30 cellular contexts compared by ENCODE assay signal in the genomic region with DNA sequence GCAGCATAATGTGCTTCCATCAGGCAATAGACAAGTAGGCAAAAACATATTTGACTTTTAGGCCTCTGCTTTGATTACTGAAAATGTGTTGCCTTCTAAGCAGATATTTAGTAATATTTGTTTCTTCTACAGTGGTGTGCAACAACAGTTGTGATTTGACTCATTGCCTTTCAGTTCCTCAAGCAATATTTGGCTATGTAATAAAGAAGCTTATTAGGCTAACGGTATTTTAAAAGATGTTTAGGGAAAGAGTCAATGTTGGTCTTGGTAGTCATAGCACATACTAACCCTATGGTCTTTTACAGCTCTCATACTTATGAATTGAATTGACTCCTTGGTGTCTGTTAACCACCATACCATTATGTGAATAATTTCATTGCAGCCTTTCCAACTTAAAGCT.
DNase-seq lines count a peak whose midpoint lies in the region; ATAC-seq, FAIRE-seq and TF ChIP-seq lines count a peak whose summit lies in the region.
"Had no signal": no experiment of that assay in that cellular context is flagged by ENCODE, and none has a peak within 500 bp of the region (broad histone marks: within the 10 kb centered on the region; RNA-seq: fewer than 3 reads in every experiment).

No MANE protein-coding gene starts in this region.

- no peak for FAIRE-seq in GM12891 (lab: Jason Lieb, UNC)

- no peaks in the 10 kb centered on the region for H3K27me3 ChIP-seq in H7 (ENCODE audit: control insufficient read depth, insufficient read depth, low read length)
- H3K27me3 ChIP-seq: foreskin keratinocyte, transverse colon had no signal

- no peaks in the 10 kb centered on the region for H3K36me3 ChIP-seq in H7 (replicated peaks; ENCODE audit: control insufficient read depth, insufficient read depth, low read length)
- H3K36me3 ChIP-seq: transverse colon had no signal

- no peak for DNase-seq in GM12891 (ENCODE audit: insufficient read length, low spot score)
- DNase-seq in H7: no peak
- DNase-seq in activated CD4-positive, alpha-beta T cell treated with anti-CD3 and anti-CD28 coated beads, Interleukin-2, amount 50 U/mL, for 4 hours: no peak
- DNase-seq in stimulated activated CD4-positive, alpha-beta T cell treated with anti-CD3 and anti-CD28 coated beads, Interleukin-2, amount 100 ng/mL, for 48 hours: no peak
- no peak for DNase-seq in DMS53 treated with DMSO at 0.1 percent for 48 hours (lab: John Stamatoyannopoulos, UW; ENCODE audit: unreplicated experiment)
- DNase-seq: activated CD8-positive, alpha-beta T cell treated with anti-CD3 and anti-CD28 coated beads for 36 hours; activated gamma-delta T cell; activated naive CD8-positive, alpha-beta T cell treated with anti-CD3 and anti-CD28 coated beads, Interleukin-2, amount 50 U/mL, for 24 hours; AML-193; CD8-positive, alpha-beta memory T cell; cerebellar nuclear complex; effector CD4-positive, alpha-beta T cell; erythroblast; foreskin keratinocyte; GDM1; hypothalamus; Karpas-422; midbrain; natural killer cell; NCI-H1048; NCI-H187 treated with DMSO at 0.1 percent for 48 hours; NCI-H2227 treated with DMSO at 0.1 percent for 48 hours; NCI-H774; PC-3; Right ventricle myocardium superior; transverse colon had no signal

- no peak overlapping the region for H3K4me3 ChIP-seq in H7 (ENCODE audit: insufficient read depth, low read depth, low read length)
- H3K4me3 ChIP-seq: transverse colon had no signal

- ATAC-seq in GM19351 (IDR thresholded peaks at IDR 0.05; ENCODE audit: unreplicated experiment) (peak; percentile 85), HG02798 (IDR thresholded peaks at IDR 0.05; ENCODE audit: poor library complexity, unreplicated experiment) (peak; percentile 51), HG03378 (IDR thresholded peaks at IDR 0.05; ENCODE audit: unreplicated experiment) (peak; percentile 53)
- ATAC-seq: activated CD8-positive, alpha-beta T cell treated with anti-CD3 and anti-CD28 coated beads for 36 hours; activated naive CD8-positive, alpha-beta T cell treated with anti-CD3 and anti-CD28 coated beads, Interleukin-2, amount 50 U/mL, for 24 hours; foreskin keratinocyte; natural killer cell; PC-3; sciatic nerve had no signal

- TF ChIP-seq POLR2A in GM12891 (IDR thresholded peaks at IDR 0.05; ENCODE audit: low read depth, low read length): no peak

TF ChIP-seq in GM12891, 5 proteins besides CTCF, POLR2A, EP300 and RAD21:
- TF ChIP-seq POLR2AphosphoS5 (IDR thresholded peaks at IDR 0.05; ENCODE audit: low read depth, low read length) (no peak), SPI1 (IDR thresholded peaks at IDR 0.05; ENCODE audit: low read depth, low read length) (peak; percentile 84)
TF ChIP-seq in GM12891: peak in this region for 1.
